Comparison of ENCODE assay signal across 8 cellular contexts in the genomic region with DNA sequence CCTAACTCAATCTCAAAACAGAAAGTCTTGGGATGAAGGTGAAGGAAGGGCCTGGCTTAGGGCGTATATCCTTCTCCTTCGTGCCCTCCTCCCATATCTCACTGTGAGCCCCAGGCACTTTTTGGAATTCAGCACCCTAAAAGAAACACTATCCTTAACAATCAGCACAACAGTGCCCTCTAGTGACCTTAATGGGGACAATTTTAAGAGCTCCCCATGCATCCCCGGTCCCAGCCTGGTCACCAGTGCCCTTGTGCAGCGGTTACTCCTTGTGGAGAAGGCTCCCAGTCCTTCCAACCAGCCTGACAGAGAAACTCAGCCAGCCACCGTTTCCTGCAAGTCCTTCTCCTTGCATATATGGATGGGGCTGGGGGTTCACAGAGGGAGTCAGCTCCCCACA. TPM values are rescaled to one million over a fixed set of nuclear protein-coding genes. Genes with fewer than 3 reads are reported as not detected.
A peak's percentile ranks its signal among the peaks of the same experiment; 100 is the strongest.
DNase-seq lines count a peak whose midpoint lies in the region; ATAC-seq, FAIRE-seq and TF ChIP-seq lines count a peak whose summit lies in the region.

No MANE protein-coding gene starts in this region.

- intact Hi-C loops in Right ventricle myocardium superior (cut with DNase I) (no loop called here), left cardiac atrium (cut with DNase I) (no loop called here)

- TF ChIP-seq CTCF in VCaP (conservative IDR thresholded peaks at IDR 0.05) = peak; percentile 43

- H3K27ac ChIP-seq in VCaP (no peak overlapping the region), small intestine (ENCODE audit: low read depth in 1 of 2, low read length in 1 of 2) (no peak overlapping the region)

- no peaks in the 10 kb centered on the region for H3K27me3 ChIP-seq in small intestine (ENCODE audit: control insufficient read depth in 2 of 2, insufficient read depth in 2 of 2, low read length in 2 of 2)

- FAIRE-seq in small intestine (lab: Jason Lieb, UNC) = no peak

- no peaks in the 10 kb centered on the region for H3K36me3 ChIP-seq in small intestine (ENCODE audit: control insufficient read depth in 2 of 2, insufficient read depth in 2 of 2, low read length in 2 of 2)

- no peak overlapping the region for H3K4me3 ChIP-seq in small intestine (ENCODE audit: low read depth in 1 of 2, low read length in 2 of 2)

- H3K9me3 ChIP-seq in small intestine (ENCODE audit: control insufficient read depth, low read depth) = no peaks in the 10 kb centered on the region

- WGBS in small intestine, 3 donors = 20 to 25% (median 22%) methylated on average over 5 of the region's 5 CpGs

- DNase-seq in Right ventricle myocardium superior = no peak
- no peak for DNase-seq in left cardiac atrium
- peak; percentile 65 for DNase-seq in M059J (ENCODE audit: low read depth)
- peak; percentile 25 for DNase-seq in fibroblast of peridontal ligament (ENCODE audit: extremely low read depth)
- peak; percentile 26 for DNase-seq in small intestine

- ATAC-seq in Right ventricle myocardium superior (ENCODE audit: poor library complexity) (peak; percentile 41), left cardiac atrium (no peak), GM21786 (IDR thresholded peaks at IDR 0.05; ENCODE audit: unreplicated experiment) (peak; percentile 64), GM19467 (IDR thresholded peaks at IDR 0.05; ENCODE audit: unreplicated experiment) (no peak)

- H3K4me1 ChIP-seq in small intestine (ENCODE audit: control insufficient read depth in 2 of 2, insufficient read depth in 1 of 2, low read depth in 1 of 2, low read length in 1 of 2) = no peaks in the 10 kb centered on the region

RNA-seq across cellular contexts. Expression of a gene that starts 4.2 kb away (rescaled TPM):
- total RNA-seq in Right ventricle myocardium superior = 0.35 TPM
- under 1 TPM; 0.29 to 0.47 TPM for total RNA-seq in left cardiac atrium
- total RNA-seq in M059J (2014; rRNA removed; shearing (Covaris generic)) = 0.12 and 0.59 TPM in 2 replicates
- under 1 TPM in 2 of 3 donors, not detected in 1; under 0.01 to 0.51 TPM for polyA plus RNA-seq in small intestine

Comparison
In these comparisons a context has a peak if more than half of its experiments do, and no peak if none do; other contexts are left out.
1. ATAC-seq: peak in Right ventricle myocardium superior (single experiment) and GM21786 (single experiment); none in left cardiac atrium (0 of 2) and GM19467 (single experiment).
2. DNase-seq: peak in M059J (single experiment), fibroblast of peridontal ligament (single experiment) and small intestine (single experiment); none in Right ventricle myocardium superior (single experiment) and left cardiac atrium (single experiment).